Comparison of ENCODE assay signal across 7 cellular contexts in genomic region chr18:14978962-14979535, GRCh38.
DNase-seq lines count a peak whose midpoint lies in the region; ATAC-seq and TF ChIP-seq lines count a peak whose summit lies in the region.

No MANE protein-coding gene starts in this region.

- H3K4me2 ChIP-seq in trophoblast cell (ENCODE audit: low read length) = no peak overlapping the region
- H3K4me2 ChIP-seq in mesenchymal stem cell (ENCODE audit: low read length, poor library complexity, severe bottlenecking) = no peak overlapping the region

- H4K12ac ChIP-seq in trophoblast cell (ENCODE audit: low read depth, low read length) = no peak overlapping the region

- H3K27me3 ChIP-seq in brain microvascular endothelial cell (replicated peaks) (no peaks in the 10 kb centered on the region), trophoblast cell (ENCODE audit: insufficient read depth, low read length) (no peaks in the 10 kb centered on the region), mesenchymal stem cell (ENCODE audit: control insufficient read depth in 1 of 2, insufficient read depth in 1 of 2, low read length in 2 of 2) (no peaks in the 10 kb centered on the region)

- in situ Hi-C loops in brain microvascular endothelial cell (cut with HindIII; ENCODE audit: low pct_ligation_motif_present, low sequenced_read_pairs) = no loop called here

- no peak overlapping the region for H3K18ac ChIP-seq in trophoblast cell (ENCODE audit: low read length)
- H3K18ac ChIP-seq in mesenchymal stem cell (ENCODE audit: low read depth in 1 of 2, low read length in 2 of 2) = no peak overlapping the region

- H2BK5ac ChIP-seq in trophoblast cell (ENCODE audit: low read depth, low read length, poor library complexity) (no peak overlapping the region), mesenchymal stem cell (ENCODE audit: low read depth, low read length, poor library complexity, severe bottlenecking) (no peak overlapping the region)

- no peaks in the 10 kb centered on the region for H3K79me2 ChIP-seq in trophoblast cell (ENCODE audit: control insufficient read depth, insufficient read depth, low read length, poor library complexity)

- H2BK120ac ChIP-seq in trophoblast cell (ENCODE audit: insufficient read depth, low read length, poor library complexity) (no peak overlapping the region), mesenchymal stem cell (ENCODE audit: low read depth, low read length) (no peak overlapping the region)

- peaks cover 0 to 3% (median 0%) of the 10 kb centered on the region in 3 donors for H3K27me3 Mint-ChIP-seq in immature natural killer cell (ENCODE audit: low read depth in 3 of 3)

- no peak for ATAC-seq in HG02642 (IDR thresholded peaks at IDR 0.05; ENCODE audit: poor library complexity, unreplicated experiment)

- TF ChIP-seq POLR2A in NB4 (IDR thresholded peaks at IDR 0.05; ENCODE audit: extremely low read depth, insufficient read length) = no peak

- no peaks in the 10 kb centered on the region for H3K4me1 ChIP-seq in trophoblast cell (ENCODE audit: control insufficient read depth in 1 of 2, insufficient read depth in 2 of 2, low read length in 2 of 2)
- H3K4me1 ChIP-seq in mesenchymal stem cell (ENCODE audit: control insufficient read depth, insufficient read depth, low read depth, low read length) = no peaks in the 10 kb centered on the region

- no peak overlapping the region for H2AFZ ChIP-seq in trophoblast cell (ENCODE audit: insufficient read depth, low read length, poor library complexity)
- H2AFZ ChIP-seq in mesenchymal stem cell (ENCODE audit: low read depth, low read length) = no peak overlapping the region

- H3K4ac ChIP-seq in trophoblast cell (ENCODE audit: low read depth, low read length) (no peak overlapping the region), mesenchymal stem cell (ENCODE audit: low read depth in 1 of 2, low read length in 2 of 2) (no peak overlapping the region)

- peak; percentile 83 for TF ChIP-seq CTCF in NB4 (IDR thresholded peaks at IDR 0.05; ENCODE audit: low read depth, low read length)
- peak; percentile 73 for TF ChIP-seq CTCF in brain microvascular endothelial cell (IDR thresholded peaks at IDR 0.05; ENCODE audit: low read depth, low read length, missing control alignments)

- H3K79me1 ChIP-seq in trophoblast cell (ENCODE audit: low read length) (no peaks in the 10 kb centered on the region), mesenchymal stem cell (replicated peaks; ENCODE audit: low read length, poor library complexity, severe bottlenecking) (no peaks in the 10 kb centered on the region)

- H4K8ac ChIP-seq in trophoblast cell (ENCODE audit: low read depth, low read length) (no peak overlapping the region), mesenchymal stem cell (ENCODE audit: low read length) (no peak overlapping the region)

- no peak overlapping the region for H3K4me3 ChIP-seq in NB4 (ENCODE audit: low read depth, low read length)
- H3K4me3 ChIP-seq in brain microvascular endothelial cell (ENCODE audit: low read depth, low read length) = no peak overlapping the region
- H3K4me3 ChIP-seq in trophoblast cell (ENCODE audit: low read depth, low read length) = no peak overlapping the region
- no peak overlapping the region for H3K4me3 ChIP-seq in mesenchymal stem cell (ENCODE audit: insufficient read depth in 1 of 2, low read depth in 1 of 2, low read length in 2 of 2)

- peaks cover 0 to 10% (median 3%) of the 10 kb centered on the region in 6 donors for H3K9me3 Mint-ChIP-seq in immature natural killer cell

- no peak overlapping the region for H3K9ac ChIP-seq in trophoblast cell (ENCODE audit: low read length)
- H3K9ac ChIP-seq in mesenchymal stem cell (ENCODE audit: low read length) = no peak overlapping the region

- H2BK12ac ChIP-seq in trophoblast cell (ENCODE audit: low read length) = no peak overlapping the region
- H2BK12ac ChIP-seq in mesenchymal stem cell (ENCODE audit: low read length in 2 of 2) = no peak overlapping the region

- H3K4me3 Mint-ChIP-seq in immature natural killer cell = no peak overlapping the region

- no CpG with 5 or more reads among the region's 8 CpGs for WGBS in trophoblast cell (ENCODE audit: extremely low coverage, insufficient coverage, insufficient read length)
- 73% methylated on average over 8 of the region's 8 CpGs for WGBS in mesenchymal stem cell

- H3K14ac ChIP-seq in trophoblast cell (ENCODE audit: low read length) (no peak overlapping the region), mesenchymal stem cell (ENCODE audit: low read length in 2 of 2) (no peak overlapping the region)

- H3K36me3 ChIP-seq in brain microvascular endothelial cell (replicated peaks) (no peaks in the 10 kb centered on the region), trophoblast cell (ENCODE audit: control insufficient read depth in 1 of 2, insufficient read depth in 2 of 2, low read length in 2 of 2) (no peaks in the 10 kb centered on the region), mesenchymal stem cell (ENCODE audit: control insufficient read depth in 1 of 2, insufficient read depth in 2 of 2, low read depth in 1 of 2, low read length in 2 of 2) (no peaks in the 10 kb centered on the region)

- H3K23ac ChIP-seq in trophoblast cell (ENCODE audit: low read length) (no peak overlapping the region), mesenchymal stem cell (ENCODE audit: low read length in 2 of 2) (no peak overlapping the region)

- no peaks in the 10 kb centered on the region for H3K36me3 Mint-ChIP-seq in immature natural killer cell

- no peak overlapping the region for H3K27ac Mint-ChIP-seq in immature natural killer cell

- H3K27ac ChIP-seq in brain microvascular endothelial cell (no peak overlapping the region), trophoblast cell (ENCODE audit: low read depth, low read length) (no peak overlapping the region), mesenchymal stem cell (ENCODE audit: low read length, poor library complexity, severe bottlenecking) (no peak overlapping the region)

- H2AK5ac ChIP-seq in trophoblast cell (ENCODE audit: low read length) (no peak overlapping the region), mesenchymal stem cell (ENCODE audit: low read length, severe bottlenecking) (no peak overlapping the region)

- H4K91ac ChIP-seq in trophoblast cell (ENCODE audit: low read depth, low read length) (no peak overlapping the region), mesenchymal stem cell (ENCODE audit: low read length) (no peak overlapping the region)

- peak; percentile 4 for DNase-seq in GDM1 (lab: John Stamatoyannopoulos, UW)
- DNase-seq in NB4 (ENCODE audit: low read depth) = peak; percentile 70
- no peak for DNase-seq in brain microvascular endothelial cell
- DNase-seq in trophoblast cell = peak; percentile 20 to 60
- DNase-seq in mesenchymal stem cell = no peak
- no peak for DNase-seq in immature natural killer cell

- H3K9me3 ChIP-seq in trophoblast cell (ENCODE audit: insufficient read depth, low read depth, low read length) = peaks cover 31% of the 10 kb centered on the region
- no peaks in the 10 kb centered on the region for H3K9me3 ChIP-seq in mesenchymal stem cell (ENCODE audit: control insufficient read depth, low read length)

- no peaks in the 10 kb centered on the region for H3K4me1 Mint-ChIP-seq in immature natural killer cell

- no peak overlapping the region for H2BK15ac ChIP-seq in mesenchymal stem cell (ENCODE audit: low read depth, poor library complexity, severe bottlenecking)

Comparison
In these comparisons a context has a peak if more than half of its experiments do, and no peak if none do; other contexts are left out.
1. DNase-seq: peak in GDM1 (single experiment), NB4 (single experiment) and trophoblast cell (2 of 2); none in brain microvascular endothelial cell (single experiment), mesenchymal stem cell (single experiment) and immature natural killer cell (0 of 3).